In genomic region chr9:90002299-90003045, GRCh38 we compare ENCODE assay signal across 13 cellular contexts.
DNase-seq lines count a peak whose midpoint lies in the region; TF ChIP-seq lines count a peak whose summit lies in the region.
"Had no signal": no experiment of that assay in that cellular context is flagged by ENCODE, and none has a peak within 500 bp of the region (broad histone marks: within the 10 kb centered on the region; RNA-seq: fewer than 3 reads in every experiment).

No MANE protein-coding gene starts in this region.

- TF ChIP-seq CTCF in C4-2B (conservative IDR thresholded peaks at IDR 0.05): no peak
- TF ChIP-seq CTCF in dorsolateral prefrontal cortex (IDR thresholded peaks at IDR 0.05 in 54 of 56, conservative IDR thresholded peaks at IDR 0.05 in 2 of 56; ENCODE audit: low read depth in 1 of 56, partially characterized antibody in 56 of 56): no peak
- TF ChIP-seq CTCF in osteoblast (IDR thresholded peaks at IDR 0.05; ENCODE audit: extremely low read depth, low read depth, low read length): no peak

- DNase-seq in NCI-H1092 treated with DMSO at 0.1 percent for 48 hours (lab: John Stamatoyannopoulos, UW) (peak; percentile 65), dorsolateral prefrontal cortex (no peak), osteoblast (ENCODE audit: insufficient read length, low spot score, missing footprints) (no peak), T-helper 2 cell (no peak), OCI-M1 (lab: John Stamatoyannopoulos, UW) (no peak), ecto neural progenitor cell (ENCODE audit: low spot score) (no peak)
- no peak for DNase-seq in activated T-cell treated with anti-CD3 and anti-CD28 coated beads, Interleukin-2, amount 50 U/mL, for 24 hours
- DNase-seq: activated CD4-positive, alpha-beta T cell treated with anti-CD3 and anti-CD28 coated beads, Interleukin-2, amount 50 U/mL, for 4 hours; activated effector memory CD4-positive, alpha-beta T cell treated with anti-CD3 and anti-CD28 coated beads, Interleukin-2, amount 50 U/mL, for 16 hours; central memory CD4-positive, alpha-beta T cell; naive B cell; stimulated activated CD4-positive, alpha-beta T cell treated with anti-CD3 and anti-CD28 coated beads, Interleukin-15, amount 100 ng/mL, for 24 hours had no signal

- H3K27me3 Mint-ChIP-seq in activated T-cell treated with anti-CD3 and anti-CD28 coated beads, Interleukin-2, amount 50 U/mL, for 24 hours: peaks cover 3% of the 10 kb centered on the region
- H3K27me3 Mint-ChIP-seq: naive B cell had no signal

- intact Hi-C loops in dorsolateral prefrontal cortex (cut with DNase I): loop anchor here in 1 of 2 donors (5.0 kb wide), 1 partner anchor 395 kb away; the partner anchor contains the start of gene GADD45G

- H3K4me3 Mint-ChIP-seq in activated T-cell treated with anti-CD3 and anti-CD28 coated beads, Interleukin-2, amount 50 U/mL, for 24 hours: no peak overlapping the region

- H3K36me3 Mint-ChIP-seq in activated T-cell treated with anti-CD3 and anti-CD28 coated beads, Interleukin-2, amount 50 U/mL, for 24 hours (ENCODE audit: low read depth): no peaks in the 10 kb centered on the region
- H3K36me3 Mint-ChIP-seq: naive B cell had no signal

- H3K9me3 ChIP-seq in osteoblast (ENCODE audit: low read depth, low read length): peaks cover 2% of the 10 kb centered on the region

- H4K20me1 ChIP-seq in osteoblast (ENCODE audit: insufficient read depth, low read length): no peaks in the 10 kb centered on the region

- H3K27me3 ChIP-seq in dorsolateral prefrontal cortex: no peaks in the 10 kb centered on the region
- H3K27me3 ChIP-seq in osteoblast (ENCODE audit: insufficient read depth, low read length): no peaks in the 10 kb centered on the region

- H3K27ac Mint-ChIP-seq in activated T-cell treated with anti-CD3 and anti-CD28 coated beads, Interleukin-2, amount 50 U/mL, for 24 hours: no peak overlapping the region

- H3K27ac ChIP-seq in C4-2B: peak overlapping the region; percentile 52
- peak overlapping the region in 32 of 59 donors; percentile 1 to 71 (median 38) for H3K27ac ChIP-seq in dorsolateral prefrontal cortex
- no peak overlapping the region for H3K27ac ChIP-seq in osteoblast (ENCODE audit: low read depth, low read length)

- peaks cover 30% of the 10 kb centered on the region for H3K4me1 Mint-ChIP-seq in activated T-cell treated with anti-CD3 and anti-CD28 coated beads, Interleukin-2, amount 50 U/mL, for 24 hours (ENCODE audit: low read depth)

- peak overlapping the region in 1 of 59 donors; percentile 16 for H3K4me3 ChIP-seq in dorsolateral prefrontal cortex
- no peak overlapping the region for H3K4me3 ChIP-seq in osteoblast (ENCODE audit: insufficient read depth, low read length)

- peak overlapping the region; percentile 27 for H2AFZ ChIP-seq in osteoblast (ENCODE audit: low read length)

- no peaks in the 10 kb centered on the region for H3K36me3 ChIP-seq in osteoblast (ENCODE audit: insufficient read depth, low read length)

- peak overlapping the region; percentile 29 for H3K4me2 ChIP-seq in osteoblast (ENCODE audit: insufficient read depth, low read length)

- H3K9me3 Mint-ChIP-seq in activated T-cell treated with anti-CD3 and anti-CD28 coated beads, Interleukin-2, amount 50 U/mL, for 24 hours: peaks cover 3% of the 10 kb centered on the region

- H3K4me1 ChIP-seq in osteoblast (ENCODE audit: insufficient read depth, low read length): peaks cover 45% of the 10 kb centered on the region

- no peaks in the 10 kb centered on the region for H3K79me2 ChIP-seq in osteoblast (ENCODE audit: insufficient read depth, low read length)
